Comparison of ENCODE assay signal across 1 cellular context in genomic region chr20:18009116-18009515, GRCh38.
TF ChIP-seq lines count a peak whose summit lies in the region.

No MANE protein-coding gene starts in this region.

TF ChIP-seq in HepG2, 621 proteins besides CTCF, POLR2A, EP300 and RAD21:
- 0 out of 2 replicates have a peak, but pooled peaks have one; percentile 20 for TF ChIP-seq ZNF263 (CRISPR knock-in tag; IDR thresholded peaks at IDR 0.05)
- no peak for TF ChIP-seq BRCA1 (CRISPR knock-in tag; IDR thresholded peaks at IDR 0.05)
- TF ChIP-seq CENPX (CRISPR knock-in tag; IDR thresholded peaks at IDR 0.05), result no peak
- TF ChIP-seq ZNF280B (CRISPR knock-in tag; IDR thresholded peaks at IDR 0.05; ENCODE audit: borderline replicate concordance), result 0 out of 2 replicates have a peak, but pooled peaks have one; percentile 49
- TF ChIP-seq ZNF256 (CRISPR knock-in tag; conservative IDR thresholded peaks at IDR 0.05), result no peak
- no peak for TF ChIP-seq ZNF614 (CRISPR knock-in tag; IDR thresholded peaks at IDR 0.05; ENCODE audit: borderline replicate concordance)
- no peak for TF ChIP-seq SNAI1 (CRISPR knock-in tag; IDR thresholded peaks at IDR 0.05; ENCODE audit: borderline replicate concordance)
- peak; percentile 65; the same call in 1 of the 2 replicates for TF ChIP-seq E2F2 (CRISPR knock-in tag; IDR thresholded peaks at IDR 0.05; ENCODE audit: borderline replicate concordance)
TF ChIP-seq in HepG2: peak in this region for 3.
